Comparison of ENCODE assay signal across 1 cellular context in the genomic region with DNA sequence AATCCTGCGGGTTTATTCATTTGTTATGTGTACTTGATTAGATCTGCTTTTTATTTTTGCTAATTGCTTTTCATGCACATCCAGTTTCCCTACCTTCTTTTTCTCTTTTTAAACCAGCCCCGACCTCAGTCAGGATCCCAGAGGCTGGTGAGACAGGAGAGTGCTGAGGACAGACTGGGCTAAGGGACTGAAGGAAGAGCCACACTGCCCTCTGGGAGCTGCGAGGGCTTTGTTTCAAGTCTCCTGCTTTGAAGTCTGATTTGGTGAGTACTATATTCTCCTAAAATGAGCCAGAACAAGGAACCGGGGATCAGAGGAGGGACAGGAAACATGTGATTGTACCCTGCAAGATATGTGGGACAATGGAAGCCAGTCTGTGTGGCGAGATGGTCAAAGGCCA.
A peak's percentile ranks its signal among the peaks of the same experiment; 100 is the strongest.
TF ChIP-seq lines count a peak whose summit lies in the region.

No MANE protein-coding gene starts in this region.

TF ChIP-seq in K562, 482 proteins besides CTCF, POLR2A, EP300 and RAD21:
- TF ChIP-seq ZKSCAN1 (IDR thresholded peaks at IDR 0.05; ENCODE audit: low read depth, low read length) (no peak), SMC3 (conservative IDR thresholded peaks at IDR 0.05; ENCODE audit: insufficient read depth, low read depth, low read length) (0 out of 2 replicates have a peak, but pooled peaks have one; percentile 21)
- TF ChIP-seq, protein P1, sequence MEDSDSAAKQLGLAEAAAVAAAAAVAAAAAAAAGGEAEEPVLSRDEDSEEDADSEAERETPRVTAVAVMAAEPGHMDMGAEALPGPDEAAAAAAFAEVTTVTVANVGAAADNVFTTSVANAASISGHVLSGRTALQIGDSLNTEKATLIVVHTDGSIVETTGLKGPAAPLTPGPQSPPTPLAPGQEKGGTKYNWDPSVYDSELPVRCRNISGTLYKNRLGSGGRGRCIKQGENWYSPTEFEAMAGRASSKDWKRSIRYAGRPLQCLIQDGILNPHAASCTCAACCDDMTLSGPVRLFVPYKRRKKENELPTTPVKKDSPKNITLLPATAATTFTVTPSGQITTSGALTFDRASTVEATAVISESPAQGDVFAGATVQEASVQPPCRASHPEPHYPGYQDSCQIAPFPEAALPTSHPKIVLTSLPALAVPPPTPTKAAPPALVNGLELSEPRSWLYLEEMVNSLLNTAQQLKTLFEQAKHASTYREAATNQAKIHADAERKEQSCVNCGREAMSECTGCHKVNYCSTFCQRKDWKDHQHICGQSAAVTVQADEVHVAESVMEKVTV (CRISPR knock-in tag; IDR thresholded peaks at IDR 0.05), result peak; percentile 39; the same call in 1 of the 2 replicates
- TF ChIP-seq, protein P2, sequence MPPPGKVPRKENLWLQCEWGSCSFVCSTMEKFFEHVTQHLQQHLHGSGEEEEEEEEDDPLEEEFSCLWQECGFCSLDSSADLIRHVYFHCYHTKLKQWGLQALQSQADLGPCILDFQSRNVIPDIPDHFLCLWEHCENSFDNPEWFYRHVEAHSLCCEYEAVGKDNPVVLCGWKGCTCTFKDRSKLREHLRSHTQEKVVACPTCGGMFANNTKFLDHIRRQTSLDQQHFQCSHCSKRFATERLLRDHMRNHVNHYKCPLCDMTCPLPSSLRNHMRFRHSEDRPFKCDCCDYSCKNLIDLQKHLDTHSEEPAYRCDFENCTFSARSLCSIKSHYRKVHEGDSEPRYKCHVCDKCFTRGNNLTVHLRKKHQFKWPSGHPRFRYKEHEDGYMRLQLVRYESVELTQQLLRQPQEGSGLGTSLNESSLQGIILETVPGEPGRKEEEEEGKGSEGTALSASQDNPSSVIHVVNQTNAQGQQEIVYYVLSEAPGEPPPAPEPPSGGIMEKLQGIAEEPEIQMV (tag; conservative IDR thresholded peaks at IDR 0.05; ENCODE audit: low read depth), result no peak
